ENCODE assay signal across 8 cellular contexts in the genomic region with DNA sequence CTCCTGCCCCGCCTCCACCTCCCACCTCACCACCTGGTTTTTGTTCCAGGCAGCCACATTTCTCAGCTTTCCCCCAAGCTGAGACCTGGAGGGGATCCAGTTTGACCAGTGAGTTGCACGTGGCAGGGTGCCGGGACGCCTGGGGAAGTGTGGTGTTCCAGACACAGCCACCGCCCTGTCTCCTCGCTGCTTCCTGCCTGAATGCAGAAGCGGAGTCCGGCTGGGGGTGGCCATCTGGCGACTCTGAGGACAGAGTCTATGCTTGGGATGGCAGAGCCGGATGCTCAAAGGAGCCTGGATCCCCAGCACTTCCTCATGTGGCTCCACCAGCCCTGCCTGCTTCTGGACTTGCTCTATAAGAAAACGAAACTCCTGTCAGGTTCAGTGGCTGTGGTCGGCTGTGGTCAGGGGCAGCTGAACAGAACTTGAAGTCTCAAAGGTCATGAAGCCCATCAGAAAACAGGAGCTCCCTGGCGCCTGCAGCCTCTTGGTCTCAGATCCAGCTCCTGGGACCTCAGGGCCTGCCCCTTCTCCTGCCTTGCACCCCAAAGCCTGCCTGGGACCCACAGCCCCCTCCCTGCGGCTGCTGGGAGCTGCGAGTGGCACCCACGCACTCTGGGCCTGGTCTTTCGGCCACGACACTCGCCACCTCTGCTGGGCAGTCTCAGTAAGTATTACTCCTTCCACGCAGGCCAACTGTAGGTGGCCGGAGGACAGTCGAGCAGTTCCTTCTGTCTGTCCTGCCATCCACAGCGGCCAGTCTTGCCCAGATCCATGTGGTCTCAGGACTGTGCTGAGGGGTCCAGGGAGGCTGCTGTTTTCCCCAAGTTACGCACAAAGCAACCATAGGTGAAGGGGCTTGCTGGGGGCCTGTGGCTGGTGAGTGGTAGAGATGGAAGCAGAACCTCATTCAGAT.
DNase-seq lines count a peak whose midpoint lies in the region; ATAC-seq and TF ChIP-seq lines count a peak whose summit lies in the region.

No MANE protein-coding gene starts in this region.

- H3K4me3 Mint-ChIP-seq in activated naive CD8-positive, alpha-beta T cell treated with anti-CD3 and anti-CD28 coated beads, Interleukin-2, amount 50 U/mL, for 24 hours, result no peak overlapping the region

- H3K27ac Mint-ChIP-seq in activated naive CD8-positive, alpha-beta T cell treated with anti-CD3 and anti-CD28 coated beads, Interleukin-2, amount 50 U/mL, for 24 hours, result no peak overlapping the region

- H3K4me3 ChIP-seq in BLaER1 (peak overlapping the region; percentile 25), thymus (ENCODE audit: low read length) (no peak overlapping the region)

- H3K9me3 Mint-ChIP-seq in activated naive CD8-positive, alpha-beta T cell treated with anti-CD3 and anti-CD28 coated beads, Interleukin-2, amount 50 U/mL, for 24 hours, result no peaks in the 10 kb centered on the region

- H3K27me3 Mint-ChIP-seq in activated naive CD8-positive, alpha-beta T cell treated with anti-CD3 and anti-CD28 coated beads, Interleukin-2, amount 50 U/mL, for 24 hours, result no peaks in the 10 kb centered on the region

- H3K36me3 ChIP-seq in BLaER1, result no peaks in the 10 kb centered on the region
- H3K36me3 ChIP-seq in thymus (ENCODE audit: control insufficient read depth, insufficient read depth), result no peaks in the 10 kb centered on the region

- H3K4me1 ChIP-seq in BLaER1, result peaks cover 92% of the 10 kb centered on the region
- peaks cover 22% of the 10 kb centered on the region for H3K4me1 ChIP-seq in thymus (ENCODE audit: control insufficient read depth, insufficient read depth, low read length)

- peak; percentile 40 for TF ChIP-seq POLR2A in GM19193 (IDR thresholded peaks at IDR 0.05; ENCODE audit: extremely low read depth, insufficient read depth, insufficient read length)

- peak overlapping the region; percentile 91 for H3K27ac ChIP-seq in BLaER1
- peak overlapping the region; percentile 38 for H3K27ac ChIP-seq in thymus (ENCODE audit: low read depth)

- H3K36me3 Mint-ChIP-seq in activated naive CD8-positive, alpha-beta T cell treated with anti-CD3 and anti-CD28 coated beads, Interleukin-2, amount 50 U/mL, for 24 hours (ENCODE audit: low read depth), result no peaks in the 10 kb centered on the region

- DNase-seq in activated naive CD8-positive, alpha-beta T cell treated with anti-CD3 and anti-CD28 coated beads, Interleukin-2, amount 50 U/mL, for 24 hours, result peak; percentile 28
- peak; percentile 65 for DNase-seq in left lobe of liver (ENCODE audit: low spot score)
- no peak for DNase-seq in activated CD4-positive, CD25-positive, alpha-beta regulatory T cell (lab: John Stamatoyannopoulos, UW)
- no peak for DNase-seq in NK-92 treated with Interleukin-12 subunit alpha and Interleukin-12 subunit beta, amount 100 ng/mL, for 24 hours (lab: John Stamatoyannopoulos, UW)

- peak overlapping the region; percentile 94 for H3K4me2 ChIP-seq in BLaER1

- H3K9me3 ChIP-seq in BLaER1 (peaks cover 11% of the 10 kb centered on the region), thymus (ENCODE audit: control insufficient read depth) (no peaks in the 10 kb centered on the region)

- 57% methylated on average over 24 of the region's 24 CpGs for WGBS in thymus

- H4K20me1 ChIP-seq in BLaER1, result no peaks in the 10 kb centered on the region

- peak overlapping the region; percentile 69 for H3K9ac ChIP-seq in BLaER1

- peak; percentile 85 for ATAC-seq in HG03159 (IDR thresholded peaks at IDR 0.05; ENCODE audit: unreplicated experiment)
- no peak for ATAC-seq in activated naive CD8-positive, alpha-beta T cell treated with anti-CD3 and anti-CD28 coated beads, Interleukin-2, amount 50 U/mL, for 24 hours
- peak; percentile 69 for ATAC-seq in left lobe of liver

- peaks cover 60% of the 10 kb centered on the region for H3K4me1 Mint-ChIP-seq in activated naive CD8-positive, alpha-beta T cell treated with anti-CD3 and anti-CD28 coated beads, Interleukin-2, amount 50 U/mL, for 24 hours

- no peaks in the 10 kb centered on the region for H3K27me3 ChIP-seq in BLaER1
- no peaks in the 10 kb centered on the region for H3K27me3 ChIP-seq in thymus (ENCODE audit: control insufficient read depth, insufficient read depth)

Comparison
In these comparisons a context has a peak if more than half of its experiments do, and no peak if none do; other contexts are left out.
1. DNase-seq: peak in activated naive CD8-positive, alpha-beta T cell treated with anti-CD3 and anti-CD28 coated beads, Interleukin-2, amount 50 U/mL, for 24 hours (single experiment) and left lobe of liver (single experiment); none in activated CD4-positive, CD25-positive, alpha-beta regulatory T cell (0 of 4) and NK-92 treated with Interleukin-12 subunit alpha and Interleukin-12 subunit beta, amount 100 ng/mL, for 24 hours (single experiment).